In genomic region chr14:73723411-73723798, GRCh38 we compare ENCODE assay signal across 9 cellular contexts. TPM values are rescaled to one million over a fixed set of nuclear protein-coding genes. Genes with fewer than 3 reads are reported as not detected.
DNase-seq lines count a peak whose midpoint lies in the region; ATAC-seq and TF ChIP-seq lines count a peak whose summit lies in the region.
"Had no signal": no experiment of that assay in that cellular context is flagged by ENCODE, and none has a peak within 500 bp of the region (broad histone marks: within the 10 kb centered on the region; RNA-seq: fewer than 3 reads in every experiment).

No MANE protein-coding gene starts in this region.

- DNase-seq in RWPE1 (ENCODE audit: low spot score) (no peak), esophagus muscularis mucosa (ENCODE audit: extremely low spot score) (no peak), gastrocnemius medialis (no peak), DMS53 (lab: John Stamatoyannopoulos, UW) (no peak), NCI-H187 treated with DMSO at 0.1 percent for 48 hours (lab: John Stamatoyannopoulos, UW) (no peak)
- DNase-seq: activated CD4-positive, alpha-beta T cell treated with anti-CD3 and anti-CD28 coated beads, Interleukin-2, amount 50 U/mL, for 4 hours had no signal

- H3K9me3 ChIP-seq in esophagus muscularis mucosa (no peaks in the 10 kb centered on the region), gastrocnemius medialis (no peaks in the 10 kb centered on the region)

- peak overlapping the region; percentile 93 for H3K27ac ChIP-seq in RWPE1
- H3K27ac ChIP-seq in esophagus muscularis mucosa (replicated peaks in 1 of 4), result peak overlapping the region; percentile 76 to 98 (median 90)
- H3K27ac ChIP-seq in gastrocnemius medialis, result peak overlapping the region; percentile 89 to 95 (median 93)

- H3K36me3 ChIP-seq in esophagus muscularis mucosa (peaks cover 55 to 94% (median 84%) of the 10 kb centered on the region in 4 donors), gastrocnemius medialis (peaks cover 0 to 47% of the 10 kb centered on the region in 2 donors)

- peak overlapping the region in 1 of 4 donors; percentile 26 for H3K4me3 ChIP-seq in esophagus muscularis mucosa
- H3K4me3 ChIP-seq in gastrocnemius medialis, result peak overlapping the region; percentile 21 to 43 (median 29)

- no peak for TF ChIP-seq EP300 in esophagus muscularis mucosa (IDR thresholded peaks at IDR 0.05)

- in situ Hi-C loops in gastrocnemius medialis (cut with MboI; ENCODE audit: low sequenced_read_pairs in 4 of 4), result loop anchor here in 1 of 4 donors (10.0 kb wide), 2 partner anchors 61 to 89 kb away; no protein-coding TSS in a partner anchor

- H3K27me3 ChIP-seq in esophagus muscularis mucosa (no peaks in the 10 kb centered on the region), gastrocnemius medialis (no peaks in the 10 kb centered on the region)

- intact Hi-C loops in esophagus muscularis mucosa (cut with DNase I) (loop anchor here (10.0 kb wide), 1 partner anchor 161 kb away; the partner anchor contains the start of gene ZNF410), gastrocnemius medialis (cut with DNase I; ENCODE audit: low total_unique reads) (loop anchor here (5.0 to 10.0 kb wide), 3 partner anchors 156 to 361 kb away; partner anchors contain the start of genes ACOT2, ALDH6A1, COQ6 and FAM161B)

- TF ChIP-seq POLR2A in esophagus muscularis mucosa (IDR thresholded peaks at IDR 0.05; ENCODE audit: low read depth) (no peak), gastrocnemius medialis (IDR thresholded peaks at IDR 0.05) (no peak)

- 77% methylated on average over 7 of the region's 7 CpGs for WGBS in esophagus muscularis mucosa

- no peak for TF ChIP-seq CTCF in RWPE1 (conservative IDR thresholded peaks at IDR 0.05; ENCODE audit: low read depth)
- no peak for TF ChIP-seq CTCF in esophagus muscularis mucosa (IDR thresholded peaks at IDR 0.05)
- no peak for TF ChIP-seq CTCF in gastrocnemius medialis (IDR thresholded peaks at IDR 0.05 in 4 of 5, conservative IDR thresholded peaks at IDR 0.05 in 1 of 5)

- ATAC-seq in GM18861 (IDR thresholded peaks at IDR 0.05; ENCODE audit: unreplicated experiment), result peak; percentile 82
- peak in 1 of 2 donors; percentile 4 for ATAC-seq in gastrocnemius medialis
- ATAC-seq in HG03432 (IDR thresholded peaks at IDR 0.05; ENCODE audit: unreplicated experiment), result no peak
- no peak for ATAC-seq in GM21529 (IDR thresholded peaks at IDR 0.05; ENCODE audit: unreplicated experiment)

- H3K4me1 ChIP-seq in esophagus muscularis mucosa (peaks cover 63 to 80% (median 72%) of the 10 kb centered on the region in 4 donors), gastrocnemius medialis (peaks cover 49 to 51% of the 10 kb centered on the region in 2 donors)

- CTCF ChIA-PET in RWPE1 (lab: Yijun Ruan, JAX), result interaction anchor here (0.6 kb wide), 1 partner anchor 62 kb away, joined by 3 read pairs; no protein-coding TSS in a partner anchor

- POLR2A ChIA-PET in RWPE1 (lab: Yijun Ruan, JAX; ENCODE audit: low non-redundant PET), result no interaction called here

RNA-seq across cellular contexts. Expression of gene PNMA1, which starts 9.2 kb away (rescaled TPM):
- total RNA-seq in esophagus muscularis mucosa, result 10 to 100 TPM; 34.8 to 74.2 (median 55.0) TPM
- total RNA-seq in gastrocnemius medialis, result 10 to 100 TPM in 1 of 4 donors, 1 to 10 TPM in 3; 7.6 to 18.5 (median 8.8) TPM
